In the genomic region with DNA sequence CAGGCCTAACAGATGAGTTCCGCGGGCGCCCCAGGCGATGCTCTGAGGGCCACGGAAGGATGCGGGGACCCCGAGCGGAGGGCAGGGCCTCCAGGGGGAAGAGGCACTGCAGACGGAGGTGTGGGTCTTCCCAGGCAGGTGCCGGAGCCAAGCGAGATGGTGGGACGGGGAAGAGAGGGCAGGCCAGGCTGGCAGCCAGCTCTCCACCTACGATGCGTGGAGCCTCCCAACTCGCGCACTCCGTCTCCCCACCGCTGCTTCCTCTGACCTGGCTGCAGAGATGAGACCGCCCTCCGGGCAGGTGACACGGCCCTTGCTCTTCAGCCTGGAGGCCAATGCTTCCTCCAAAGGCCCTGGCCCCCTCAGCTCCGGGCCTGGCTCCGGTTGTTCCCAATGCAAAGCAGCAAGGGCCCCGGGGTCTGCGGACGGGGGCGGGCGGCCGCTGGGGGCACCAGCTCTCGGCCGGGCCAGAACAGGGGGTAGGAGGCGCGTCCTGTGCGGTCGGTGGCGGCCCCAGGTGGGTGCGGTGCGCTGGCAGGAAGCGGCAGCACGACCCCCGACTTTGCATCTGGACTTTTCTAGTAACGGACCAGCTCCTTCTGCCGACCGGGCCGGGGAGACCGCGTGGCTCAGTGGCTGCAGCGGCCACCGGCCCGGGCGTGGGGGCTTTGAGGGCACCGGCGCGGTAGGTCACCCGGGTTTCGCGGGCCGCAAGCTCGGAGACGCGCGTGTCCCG, we compare ENCODE assay signal across 12 cellular contexts. TPM values are rescaled to one million over a fixed set of nuclear protein-coding genes. Genes with fewer than 3 reads are reported as not detected.
DNase-seq lines count a peak whose midpoint lies in the region; ATAC-seq, FAIRE-seq and TF ChIP-seq lines count a peak whose summit lies in the region.
"Had no signal": no experiment of that assay in that cellular context is flagged by ENCODE, and none has a peak within 500 bp of the region (broad histone marks: within the 10 kb centered on the region; RNA-seq: fewer than 3 reads in every experiment).

No MANE protein-coding gene starts in this region.

- peak overlapping the region; percentile 67 for H3K4me3 Mint-ChIP-seq in neural progenitor cell

- WGBS in heart right ventricle, 2 donors = 18 to 30% methylated on average over 59 to 63 of the region's 63 CpGs
- WGBS in esophagus muscularis mucosa = 39% methylated on average over 50 of the region's 63 CpGs
- WGBS in urinary bladder = 37% methylated on average over 63 of the region's 63 CpGs

- H2AFZ ChIP-seq in neural progenitor cell (replicated peaks) = no peak overlapping the region

- no peak for ATAC-seq in heart right ventricle
- ATAC-seq in Right ventricle myocardium superior (ENCODE audit: poor library complexity) = no peak

- TF ChIP-seq EP300 in esophagus muscularis mucosa (IDR thresholded peaks at IDR 0.05) = no peak

- no peak for TF ChIP-seq POLR2A in esophagus muscularis mucosa (IDR thresholded peaks at IDR 0.05; ENCODE audit: low read depth)

- H3F3A ChIP-seq in neural progenitor cell (ENCODE audit: low read depth) = peaks cover 28% of the 10 kb centered on the region

- peaks cover 6 to 19% (median 14%) of the 10 kb centered on the region in 9 donors for H3K4me1 ChIP-seq in heart right ventricle
- H3K4me1 ChIP-seq in esophagus muscularis mucosa = peaks cover 9 to 53% (median 46%) of the 10 kb centered on the region in 4 donors
- H3K4me1 ChIP-seq in neural progenitor cell = peaks cover 23% of the 10 kb centered on the region
- H3K4me1 ChIP-seq in urinary bladder (ENCODE audit: insufficient read depth) = no peaks in the 10 kb centered on the region

- no peak overlapping the region for H3K27ac Mint-ChIP-seq in neural progenitor cell
- H3K27ac Mint-ChIP-seq: activated T-helper 1 cell treated with anti-CD3 and anti-CD28 coated beads, Interleukin-12 subunit alpha, Interleukin-12 subunit beta, Interleukin-2, Interleukin-4 antibody, amounts not matched to agents 30 ng/mL and 10 ng/mL and 1 ng/mL, durations not matched to agents 14 hours and 24 hours and 36 hours had no signal

- H3K36me3 ChIP-seq in heart right ventricle = no peaks in the 10 kb centered on the region
- H3K36me3 ChIP-seq in esophagus muscularis mucosa = no peaks in the 10 kb centered on the region
- H3K36me3 ChIP-seq in neural progenitor cell = no peaks in the 10 kb centered on the region
- no peaks in the 10 kb centered on the region for H3K36me3 ChIP-seq in urinary bladder (ENCODE audit: insufficient read depth)

- peaks cover 31% of the 10 kb centered on the region for H4K20me1 ChIP-seq in neural progenitor cell (ENCODE audit: low read depth)

- in situ Hi-C loops in GM13977 (cut with MboI; ENCODE audit: low pct_unique_long_range_greater_than_20kb, low sequenced_read_pairs, unreplicated experiment) = no loop called here

- H3K9ac ChIP-seq in neural progenitor cell = no peak overlapping the region

- H3K36me3 Mint-ChIP-seq in neural progenitor cell = no peaks in the 10 kb centered on the region

- peaks cover 18% of the 10 kb centered on the region for H3K4me1 Mint-ChIP-seq in neural progenitor cell

- no peaks in the 10 kb centered on the region for H3K79me2 ChIP-seq in neural progenitor cell (ENCODE audit: low read depth)

- peak overlapping the region in 7 of 10 donors; percentile 33 to 69 (median 43) for H3K27ac ChIP-seq in heart right ventricle
- peak overlapping the region in 1 of 4 donors; percentile 39 for H3K27ac ChIP-seq in esophagus muscularis mucosa (replicated peaks in 1 of 4)
- no peak overlapping the region for H3K27ac ChIP-seq in neural progenitor cell
- H3K27ac ChIP-seq in urinary bladder (ENCODE audit: low read depth) = no peak overlapping the region

- peaks cover 19% of the 10 kb centered on the region for H3K27me3 Mint-ChIP-seq in neural progenitor cell (ENCODE audit: insufficient read depth, low read depth)

- peak overlapping the region; percentile 94 for H3K4me2 ChIP-seq in neural progenitor cell

- TF ChIP-seq CTCF in heart right ventricle (IDR thresholded peaks at IDR 0.05) (no peak), esophagus muscularis mucosa (IDR thresholded peaks at IDR 0.05) (no peak), neural progenitor cell (IDR thresholded peaks at IDR 0.05) (peak; percentile 20), GM13977 (IDR thresholded peaks at IDR 0.05; ENCODE audit: extremely low read depth, insufficient read depth, missing control alignments) (no peak)

- H3K27me3 ChIP-seq in heart right ventricle = peaks cover 16 to 59% (median 35%) of the 10 kb centered on the region in 7 donors
- peaks cover 0 to 78% (median 24%) of the 10 kb centered on the region in 4 donors for H3K27me3 ChIP-seq in esophagus muscularis mucosa
- peaks cover 68% of the 10 kb centered on the region for H3K27me3 ChIP-seq in neural progenitor cell

- DNase-seq in heart right ventricle (no peak), Right ventricle myocardium superior (no peak), esophagus muscularis mucosa (ENCODE audit: extremely low spot score) (no peak), neural progenitor cell (ENCODE audit: low spot score) (peak; percentile 52), GM13977 (ENCODE audit: low spot score) (no peak), HTR-8/SVneo (ENCODE audit: insufficient read length, low spot score) (no peak), activated gamma-delta T cell treated with Interleukin-2 at 50 U/mL for 16 hours (no peak)
- DNase-seq: NCI-H2171; stimulated activated CD4-positive, alpha-beta T cell treated with anti-CD3 and anti-CD28 coated beads, Interleukin-4, amount 100 ng/mL, for 1 hour had no signal

- H3K4me3 ChIP-seq in heart right ventricle = peak overlapping the region; percentile 28 to 65 (median 54)
- peak overlapping the region; percentile 58 to 67 (median 59) for H3K4me3 ChIP-seq in esophagus muscularis mucosa
- H3K4me3 ChIP-seq in neural progenitor cell = peak overlapping the region; percentile 63
- peak overlapping the region; percentile 51 for H3K4me3 ChIP-seq in urinary bladder (ENCODE audit: low read depth, low read length)

- H3K9me3 Mint-ChIP-seq in neural progenitor cell = no peaks in the 10 kb centered on the region
- H3K9me3 Mint-ChIP-seq: activated T-helper 1 cell treated with anti-CD3 and anti-CD28 coated beads, Interleukin-12 subunit alpha, Interleukin-12 subunit beta, Interleukin-2, Interleukin-4 antibody, amounts not matched to agents 30 ng/mL and 10 ng/mL and 1 ng/mL, durations not matched to agents 14 hours and 24 hours and 36 hours had no signal

- intact Hi-C loops in heart right ventricle (cut with DNase I) (no loop called here), Right ventricle myocardium superior (cut with DNase I) (no loop called here), esophagus muscularis mucosa (cut with DNase I) (no loop called here)

- no peak for FAIRE-seq in HTR-8/SVneo (lab: Jason Lieb, UNC)
- FAIRE-seq: GM12892 had no signal

- H3K9me3 ChIP-seq in heart right ventricle (no peaks in the 10 kb centered on the region), esophagus muscularis mucosa (no peaks in the 10 kb centered on the region), neural progenitor cell (ENCODE audit: low read depth) (no peaks in the 10 kb centered on the region)

RNA-seq across cellular contexts. Expression of a gene that starts 1.5 kb away (rescaled TPM):
- 1 to 10 TPM in 5 of 10 donors, under 1 TPM in 5; 0.35 to 2.3 (median 0.97) TPM for total RNA-seq in heart right ventricle
- polyA plus RNA-seq in heart right ventricle = 1 to 10 TPM in 1 of 2 donors, under 1 TPM in 1; 0.97 to 2.0 TPM
- 1.0 TPM for total RNA-seq in Right ventricle myocardium superior
- total RNA-seq in esophagus muscularis mucosa = 1 to 10 TPM; 4.1 to 4.6 (median 4.3) TPM
- total RNA-seq in neural progenitor cell (ENCODE audit: low replicate concordance) = 0.75 and 3.0 TPM in 2 replicates
- total RNA-seq in urinary bladder = 12.4 TPM
- 2.7 TPM for polyA plus RNA-seq in urinary bladder

RNA-seq across cellular contexts. Expression of a gene that starts 9.2 kb away (rescaled TPM):
- total RNA-seq in heart right ventricle (10 to 100 TPM in 2 of 10 donors, 1 to 10 TPM in 8; 5.7 to 14.2 (median 7.6) TPM), Right ventricle myocardium superior (5.6 TPM), esophagus muscularis mucosa (10 to 100 TPM; 14.5 to 32.0 (median 23.8) TPM), neural progenitor cell (ENCODE audit: low replicate concordance) (3.4 and 26.8 TPM in 2 replicates), urinary bladder (9.8 TPM)
- polyA plus RNA-seq in heart right ventricle (10 to 100 TPM in 1 of 2 donors, 1 to 10 TPM in 1; 5.1 to 15.4 TPM), urinary bladder (16.8 TPM)

Comparison
In these comparisons a context has a peak if more than half of its experiments do, and no peak if none do; other contexts are left out.
1. H3K27ac ChIP-seq: peak in heart right ventricle (7 of 10); none in neural progenitor cell (single experiment) and urinary bladder (single experiment).
2. Peak in every context shown above with its lines, with median percentiles within 50 percentile points of each other: H3K4me3 ChIP-seq.